Comparison of ENCODE assay signal across 2 cellular contexts in the genomic region with DNA sequence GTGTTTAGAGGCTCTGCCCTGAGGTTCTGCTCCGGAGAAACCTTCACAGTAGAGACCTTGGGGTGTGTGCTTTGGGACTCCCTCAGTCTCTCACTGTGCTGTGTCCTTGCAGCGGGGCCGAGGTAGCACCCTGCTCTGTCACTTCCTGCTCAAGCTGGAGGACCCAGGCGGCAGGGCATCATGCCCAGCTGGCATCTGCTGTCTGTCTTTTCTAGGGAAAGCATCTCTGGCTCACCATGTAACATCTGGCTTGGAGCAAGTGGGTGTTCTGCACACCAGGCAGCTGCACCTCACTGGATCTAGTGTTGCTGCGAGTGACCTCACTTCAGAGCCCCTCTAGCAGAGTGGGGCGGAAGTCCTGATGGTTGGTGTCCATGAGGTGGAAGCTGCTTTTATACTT.
TF ChIP-seq lines count a peak whose summit lies in the region.

No MANE protein-coding gene starts in this region.

TF ChIP-seq in SK-N-SH, 30 proteins besides CTCF, POLR2A, EP300 and RAD21 (continued from another document):
- TF ChIP-seq, protein P1, sequence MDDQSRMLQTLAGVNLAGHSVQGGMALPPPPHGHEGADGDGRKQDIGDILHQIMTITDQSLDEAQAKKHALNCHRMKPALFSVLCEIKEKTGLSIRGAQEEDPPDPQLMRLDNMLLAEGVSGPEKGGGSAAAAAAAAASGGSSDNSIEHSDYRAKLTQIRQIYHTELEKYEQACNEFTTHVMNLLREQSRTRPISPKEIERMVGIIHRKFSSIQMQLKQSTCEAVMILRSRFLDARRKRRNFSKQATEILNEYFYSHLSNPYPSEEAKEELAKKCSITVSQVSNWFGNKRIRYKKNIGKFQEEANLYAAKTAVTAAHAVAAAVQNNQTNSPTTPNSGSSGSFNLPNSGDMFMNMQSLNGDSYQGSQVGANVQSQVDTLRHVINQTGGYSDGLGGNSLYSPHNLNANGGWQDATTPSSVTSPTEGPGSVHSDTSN (IDR thresholded peaks at IDR 0.05), result no peak

TF ChIP-seq in SK-N-SH treated with all-trans-retinoic acid at 6 μM for 48 hours, 23 proteins besides CTCF, POLR2A, EP300 and RAD21 (continued from another document):
- TF ChIP-seq, protein P2, sequence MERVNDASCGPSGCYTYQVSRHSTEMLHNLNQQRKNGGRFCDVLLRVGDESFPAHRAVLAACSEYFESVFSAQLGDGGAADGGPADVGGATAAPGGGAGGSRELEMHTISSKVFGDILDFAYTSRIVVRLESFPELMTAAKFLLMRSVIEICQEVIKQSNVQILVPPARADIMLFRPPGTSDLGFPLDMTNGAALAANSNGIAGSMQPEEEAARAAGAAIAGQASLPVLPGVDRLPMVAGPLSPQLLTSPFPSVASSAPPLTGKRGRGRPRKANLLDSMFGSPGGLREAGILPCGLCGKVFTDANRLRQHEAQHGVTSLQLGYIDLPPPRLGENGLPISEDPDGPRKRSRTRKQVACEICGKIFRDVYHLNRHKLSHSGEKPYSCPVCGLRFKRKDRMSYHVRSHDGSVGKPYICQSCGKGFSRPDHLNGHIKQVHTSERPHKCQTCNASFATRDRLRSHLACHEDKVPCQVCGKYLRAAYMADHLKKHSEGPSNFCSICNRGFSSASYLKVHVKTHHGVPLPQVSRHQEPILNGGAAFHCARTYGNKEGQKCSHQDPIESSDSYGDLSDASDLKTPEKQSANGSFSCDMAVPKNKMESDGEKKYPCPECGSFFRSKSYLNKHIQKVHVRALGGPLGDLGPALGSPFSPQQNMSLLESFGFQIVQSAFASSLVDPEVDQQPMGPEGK (CRISPR knock-in tag; IDR thresholded peaks at IDR 0.05; ENCODE audit: borderline replicate concordance), result no peak
- TF ChIP-seq CSDC2 (CRISPR knock-in tag; IDR thresholded peaks at IDR 0.05) (no peak), ZFP30 (CRISPR knock-in tag; IDR thresholded peaks at IDR 0.05) (no peak), SNAI2 (CRISPR knock-in tag; IDR thresholded peaks at IDR 0.05) (no peak), GLIS3 (CRISPR knock-in tag; IDR thresholded peaks at IDR 0.05) (no peak), ZNF8 (CRISPR knock-in tag; IDR thresholded peaks at IDR 0.05) (no peak), ISL1 (CRISPR knock-in tag; IDR thresholded peaks at IDR 0.05) (no peak), ZNF565 (CRISPR knock-in tag; conservative IDR thresholded peaks at IDR 0.05; ENCODE audit: low read depth) (no peak), RARB (CRISPR knock-in tag; IDR thresholded peaks at IDR 0.05) (no peak), ZFP3 (CRISPR knock-in tag; IDR thresholded peaks at IDR 0.05) (no peak), ZC3H10 (CRISPR knock-in tag; IDR thresholded peaks at IDR 0.05) (no peak), OSR1 (CRISPR knock-in tag; IDR thresholded peaks at IDR 0.05) (no peak), ESRRG (CRISPR knock-in tag; IDR thresholded peaks at IDR 0.05) (no peak), PPARA (CRISPR knock-in tag; IDR thresholded peaks at IDR 0.05; ENCODE audit: borderline replicate concordance) (no peak)
- TF ChIP-seq, protein P3, sequence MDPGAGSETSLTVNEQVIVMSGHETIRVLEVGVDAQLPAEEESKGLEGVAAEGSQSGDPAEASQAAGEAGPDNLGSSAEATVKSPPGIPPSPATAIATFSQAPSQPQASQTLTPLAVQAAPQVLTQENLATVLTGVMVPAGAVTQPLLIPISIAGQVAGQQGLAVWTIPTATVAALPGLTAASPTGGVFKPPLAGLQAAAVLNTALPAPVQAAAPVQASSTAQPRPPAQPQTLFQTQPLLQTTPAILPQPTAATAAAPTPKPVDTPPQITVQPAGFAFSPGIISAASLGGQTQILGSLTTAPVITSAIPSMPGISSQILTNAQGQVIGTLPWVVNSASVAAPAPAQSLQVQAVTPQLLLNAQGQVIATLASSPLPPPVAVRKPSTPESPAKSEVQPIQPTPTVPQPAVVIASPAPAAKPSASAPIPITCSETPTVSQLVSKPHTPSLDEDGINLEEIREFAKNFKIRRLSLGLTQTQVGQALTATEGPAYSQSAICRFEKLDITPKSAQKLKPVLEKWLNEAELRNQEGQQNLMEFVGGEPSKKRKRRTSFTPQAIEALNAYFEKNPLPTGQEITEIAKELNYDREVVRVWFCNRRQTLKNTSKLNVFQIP (CRISPR knock-in tag; IDR thresholded peaks at IDR 0.05; ENCODE audit: borderline replicate concordance, low read depth), result no peak
- TF ChIP-seq, protein P4, sequence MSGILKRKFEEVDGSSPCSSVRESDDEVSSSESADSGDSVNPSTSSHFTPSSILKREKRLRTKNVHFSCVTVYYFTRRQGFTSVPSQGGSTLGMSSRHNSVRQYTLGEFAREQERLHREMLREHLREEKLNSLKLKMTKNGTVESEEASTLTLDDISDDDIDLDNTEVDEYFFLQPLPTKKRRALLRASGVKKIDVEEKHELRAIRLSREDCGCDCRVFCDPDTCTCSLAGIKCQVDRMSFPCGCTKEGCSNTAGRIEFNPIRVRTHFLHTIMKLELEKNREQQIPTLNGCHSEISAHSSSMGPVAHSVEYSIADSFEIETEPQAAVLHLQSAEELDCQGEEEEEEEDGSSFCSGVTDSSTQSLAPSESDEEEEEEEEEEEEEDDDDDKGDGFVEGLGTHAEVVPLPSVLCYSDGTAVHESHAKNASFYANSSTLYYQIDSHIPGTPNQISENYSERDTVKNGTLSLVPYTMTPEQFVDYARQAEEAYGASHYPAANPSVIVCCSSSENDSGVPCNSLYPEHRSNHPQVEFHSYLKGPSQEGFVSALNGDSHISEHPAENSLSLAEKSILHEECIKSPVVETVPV (CRISPR knock-in tag; IDR thresholded peaks at IDR 0.05), result no peak
- TF ChIP-seq, protein P5, sequence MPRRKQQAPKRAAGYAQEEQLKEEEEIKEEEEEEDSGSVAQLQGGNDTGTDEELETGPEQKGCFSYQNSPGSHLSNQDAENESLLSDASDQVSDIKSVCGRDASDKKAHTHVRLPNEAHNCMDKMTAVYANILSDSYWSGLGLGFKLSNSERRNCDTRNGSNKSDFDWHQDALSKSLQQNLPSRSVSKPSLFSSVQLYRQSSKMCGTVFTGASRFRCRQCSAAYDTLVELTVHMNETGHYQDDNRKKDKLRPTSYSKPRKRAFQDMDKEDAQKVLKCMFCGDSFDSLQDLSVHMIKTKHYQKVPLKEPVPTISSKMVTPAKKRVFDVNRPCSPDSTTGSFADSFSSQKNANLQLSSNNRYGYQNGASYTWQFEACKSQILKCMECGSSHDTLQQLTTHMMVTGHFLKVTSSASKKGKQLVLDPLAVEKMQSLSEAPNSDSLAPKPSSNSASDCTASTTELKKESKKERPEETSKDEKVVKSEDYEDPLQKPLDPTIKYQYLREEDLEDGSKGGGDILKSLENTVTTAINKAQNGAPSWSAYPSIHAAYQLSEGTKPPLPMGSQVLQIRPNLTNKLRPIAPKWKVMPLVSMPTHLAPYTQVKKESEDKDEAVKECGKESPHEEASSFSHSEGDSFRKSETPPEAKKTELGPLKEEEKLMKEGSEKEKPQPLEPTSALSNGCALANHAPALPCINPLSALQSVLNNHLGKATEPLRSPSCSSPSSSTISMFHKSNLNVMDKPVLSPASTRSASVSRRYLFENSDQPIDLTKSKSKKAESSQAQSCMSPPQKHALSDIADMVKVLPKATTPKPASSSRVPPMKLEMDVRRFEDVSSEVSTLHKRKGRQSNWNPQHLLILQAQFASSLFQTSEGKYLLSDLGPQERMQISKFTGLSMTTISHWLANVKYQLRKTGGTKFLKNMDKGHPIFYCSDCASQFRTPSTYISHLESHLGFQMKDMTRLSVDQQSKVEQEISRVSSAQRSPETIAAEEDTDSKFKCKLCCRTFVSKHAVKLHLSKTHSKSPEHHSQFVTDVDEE (CRISPR knock-in tag; IDR thresholded peaks at IDR 0.05), result no peak
